In the genomic region with DNA sequence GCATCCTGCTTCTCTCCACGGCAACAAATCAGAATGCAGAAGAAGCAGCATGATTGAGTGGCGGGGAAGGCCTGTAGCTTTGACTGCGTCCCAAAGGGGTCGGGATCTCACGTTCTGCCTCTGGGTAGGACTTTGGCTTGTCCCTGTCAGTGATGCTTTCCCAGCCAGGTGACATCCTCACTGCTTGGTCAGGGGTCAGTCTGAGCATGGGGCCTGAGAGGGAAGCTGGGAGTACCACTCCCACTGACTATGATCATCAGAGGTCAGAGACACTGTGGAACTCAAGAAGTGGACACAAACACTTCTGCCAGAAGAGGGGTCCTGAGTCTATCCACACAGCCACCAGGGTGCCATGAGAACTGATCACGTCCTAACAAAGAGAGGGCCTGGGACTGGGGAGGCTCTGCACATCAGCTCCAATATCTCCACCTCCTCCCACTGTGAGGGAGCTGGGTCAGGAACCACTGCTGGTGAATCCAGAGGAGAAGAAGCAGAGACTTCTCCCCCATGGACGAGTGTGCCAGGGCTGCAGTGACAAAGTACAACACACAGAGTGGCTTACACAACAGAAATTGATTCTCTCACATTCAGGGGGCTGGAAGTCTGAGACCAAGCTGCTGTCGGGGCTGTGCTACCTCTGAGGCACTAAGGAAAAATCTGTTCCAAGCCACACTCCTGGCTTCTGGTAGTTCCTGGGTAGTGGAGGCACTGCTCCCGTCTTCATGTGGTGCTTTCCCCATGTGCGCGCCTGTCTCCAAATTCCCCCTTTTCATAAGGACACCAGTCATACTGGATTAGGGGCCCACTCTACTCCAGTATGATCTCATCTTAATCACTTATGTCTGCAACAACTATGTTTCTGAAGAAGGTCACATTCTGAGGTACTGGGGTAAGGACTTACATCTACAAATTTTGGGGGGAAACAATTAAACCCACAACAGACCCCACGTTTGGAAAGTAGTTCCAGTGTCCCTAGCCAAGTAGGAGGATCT, we compare ENCODE assay signal across 18 cellular contexts.
DNase-seq lines count a peak whose midpoint lies in the region; ATAC-seq and TF ChIP-seq lines count a peak whose summit lies in the region.
"Had no signal": no experiment of that assay in that cellular context is flagged by ENCODE, and none has a peak within 500 bp of the region (broad histone marks: within the 10 kb centered on the region; RNA-seq: fewer than 3 reads in every experiment).

No MANE protein-coding gene starts in this region.

- POLR2A ChIA-PET in HEK293 (lab: Yijun Ruan, JAX) = no interaction called here

- CTCF ChIA-PET in HEK293 (lab: Yijun Ruan, JAX) = interaction anchor here (0.6 kb wide), 1 partner anchor 201 kb away, joined by 3 read pairs; no protein-coding TSS in a partner anchor

- no peaks in the 10 kb centered on the region for H3K36me3 Mint-ChIP-seq in stimulated activated effector memory CD8-positive, alpha-beta T cell treated with anti-CD3 and anti-CD28 coated beads, Interleukin-12 subunit alpha, Interleukin-12 subunit beta, amount 100 ng/mL, for 72 hours
- H3K36me3 Mint-ChIP-seq: CD8-positive, alpha-beta T cell had no signal

- no peaks in the 10 kb centered on the region for H3K9me3 ChIP-seq in BLaER1 treated with 17β-estradiol and CSF1 and Interleukin-3, amounts not matched to agents 10 nM and 100 nM (replicated peaks in 1 of 11)
- H3K9me3 ChIP-seq in HEK293 (ENCODE audit: control insufficient read depth, insufficient read depth, low read depth, low read length) (no peaks in the 10 kb centered on the region), esophagus muscularis mucosa (peaks cover 0 to 3% (median 0%) of the 10 kb centered on the region in 4 donors)
- H3K9me3 ChIP-seq: Caco-2, HAP-1 had no signal

- peaks cover 4 to 22% (median 13%) of the 10 kb centered on the region in 10 experiments; a peak in 18 of 20 replicates for H3K4me1 ChIP-seq in BLaER1 treated with 17β-estradiol and CSF1 and Interleukin-3, amounts not matched to agents 10 nM and 100 nM
- no peaks in the 10 kb centered on the region for H3K4me1 ChIP-seq in HEK293 (ENCODE audit: control insufficient read depth, insufficient read depth, low read length)
- peaks cover 0 to 1% (median 1%) of the 10 kb centered on the region in 4 donors for H3K4me1 ChIP-seq in esophagus muscularis mucosa
- H3K4me1 ChIP-seq: Caco-2 had no signal

- H4K20me1 ChIP-seq in BLaER1 treated with 17β-estradiol and CSF1 and Interleukin-3, amounts not matched to agents 10 nM and 100 nM = no peaks in the 10 kb centered on the region

- no peaks in the 10 kb centered on the region for H3K36me3 ChIP-seq in BLaER1 treated with 17β-estradiol and CSF1 and Interleukin-3, amounts not matched to agents 10 nM and 100 nM
- no peaks in the 10 kb centered on the region for H3K36me3 ChIP-seq in HEK293 (ENCODE audit: control insufficient read depth in 2 of 2, insufficient read depth in 1 of 2, low read length in 2 of 2)
- H3K36me3 ChIP-seq in esophagus muscularis mucosa = no peaks in the 10 kb centered on the region
- H3K36me3 ChIP-seq: HAP-1 had no signal

- DNase-seq in esophagus muscularis mucosa (ENCODE audit: extremely low spot score) (peak; percentile 90), NOMO-1 treated with dmso at 0.1 percent for 144 hours (lab: John Stamatoyannopoulos, UW; ENCODE audit: unreplicated experiment) (no peak), EL (no peak), NCI-H345 (lab: John Stamatoyannopoulos, UW) (no peak)
- no peak for DNase-seq in stimulated activated effector memory CD8-positive, alpha-beta T cell treated with anti-CD3 and anti-CD28 coated beads, Interleukin-12 subunit alpha, Interleukin-12 subunit beta, amount 100 ng/mL, for 72 hours (ENCODE audit: low spot score in 2 of 2)
- DNase-seq: Caco-2; CD8-positive, alpha-beta T cell; DMS53; GM23248; HFFc6; Karpas-422 had no signal

- H3K9ac ChIP-seq in BLaER1 treated with 17β-estradiol and CSF1 and Interleukin-3, amounts not matched to agents 10 nM and 100 nM = no peak overlapping the region
- H3K9ac ChIP-seq: GM23248 had no signal

- TF ChIP-seq CTCF in HEK293 (tag by site-specific recombination; IDR thresholded peaks at IDR 0.05) (no peak), esophagus muscularis mucosa (IDR thresholded peaks at IDR 0.05) (no peak)

- H3K27ac Mint-ChIP-seq in stimulated activated effector memory CD8-positive, alpha-beta T cell treated with anti-CD3 and anti-CD28 coated beads, Interleukin-12 subunit alpha, Interleukin-12 subunit beta, amount 100 ng/mL, for 72 hours = no peak overlapping the region
- H3K27ac Mint-ChIP-seq: B cell; CD8-positive, alpha-beta T cell; HFFc6 had no signal

- intact Hi-C loops in esophagus muscularis mucosa (cut with DNase I) = no loop called here

- H3K27ac ChIP-seq in BLaER1 treated with 17β-estradiol and CSF1 and Interleukin-3, amounts not matched to agents 10 nM and 100 nM = no peak overlapping the region; a peak in 2 of 22 replicates
- no peak overlapping the region for H3K27ac ChIP-seq in HEK293 (ENCODE audit: extremely low read depth, low read depth, low read length)
- H3K27ac ChIP-seq in esophagus muscularis mucosa (replicated peaks in 1 of 4) = no peak overlapping the region
- H3K27ac ChIP-seq: C4-2B, GM23248 had no signal

- H3K27me3 ChIP-seq in BLaER1 treated with 17β-estradiol and CSF1 and Interleukin-3, amounts not matched to agents 10 nM and 100 nM = no peaks in the 10 kb centered on the region
- H3K27me3 ChIP-seq in esophagus muscularis mucosa = no peaks in the 10 kb centered on the region

- H3K4me2 ChIP-seq in BLaER1 treated with 17β-estradiol and CSF1 and Interleukin-3, amounts not matched to agents 10 nM and 100 nM = peak overlapping the region in 6 of 11 experiments; percentile 10 to 38 (median 21); a peak in 5 of 22 replicates

- WGBS in esophagus muscularis mucosa = 76% methylated on average over 10 of the region's 12 CpGs

- ATAC-seq in stimulated activated effector memory CD8-positive, alpha-beta T cell treated with anti-CD3 and anti-CD28 coated beads, Interleukin-12 subunit alpha, Interleukin-12 subunit beta, amount 100 ng/mL, for 72 hours = peak; percentile 35
- ATAC-seq: CD8-positive, alpha-beta T cell; GM12878; K562 had no signal

- TF ChIP-seq EP300 in esophagus muscularis mucosa (IDR thresholded peaks at IDR 0.05) = no peak

- no peak overlapping the region for H3K4me3 ChIP-seq in BLaER1 treated with 17β-estradiol and CSF1 and Interleukin-3, amounts not matched to agents 10 nM and 100 nM
- H3K4me3 ChIP-seq in HEK293 (ENCODE audit: low read depth, low read length) (no peak overlapping the region), esophagus muscularis mucosa (no peak overlapping the region)
- H3K4me3 ChIP-seq: GM12878, GM23248, HAP-1, K562 had no signal

- no peaks in the 10 kb centered on the region for H3K4me1 Mint-ChIP-seq in stimulated activated effector memory CD8-positive, alpha-beta T cell treated with anti-CD3 and anti-CD28 coated beads, Interleukin-12 subunit alpha, Interleukin-12 subunit beta, amount 100 ng/mL, for 72 hours
- H3K4me1 Mint-ChIP-seq: B cell had no signal

- no peak for TF ChIP-seq POLR2A in esophagus muscularis mucosa (IDR thresholded peaks at IDR 0.05; ENCODE audit: low read depth)

- no peak overlapping the region for H3K4me3 Mint-ChIP-seq in stimulated activated effector memory CD8-positive, alpha-beta T cell treated with anti-CD3 and anti-CD28 coated beads, Interleukin-12 subunit alpha, Interleukin-12 subunit beta, amount 100 ng/mL, for 72 hours
- H3K4me3 Mint-ChIP-seq: B cell; CD8-positive, alpha-beta T cell; HFFc6 had no signal

- no peaks in the 10 kb centered on the region for H3K9me3 Mint-ChIP-seq in stimulated activated effector memory CD8-positive, alpha-beta T cell treated with anti-CD3 and anti-CD28 coated beads, Interleukin-12 subunit alpha, Interleukin-12 subunit beta, amount 100 ng/mL, for 72 hours
- H3K9me3 Mint-ChIP-seq: CD8-positive, alpha-beta T cell; HFFc6 had no signal

TF ChIP-seq in HEK293, 187 proteins besides CTCF, POLR2A, EP300 and RAD21 (continues in another document):
- TF ChIP-seq GLI4 (tag by site-specific recombination; IDR thresholded peaks at IDR 0.05) = no peak
- TF ChIP-seq ZNF223 (tag by site-specific recombination; IDR thresholded peaks at IDR 0.05) = no peak
- TF ChIP-seq KLF7 (tag by site-specific recombination; IDR thresholded peaks at IDR 0.05; ENCODE audit: borderline replicate concordance) = no peak
- TF ChIP-seq ZNF335 (tag by site-specific recombination; conservative IDR thresholded peaks at IDR 0.05) = no peak
- TF ChIP-seq, protein P1, sequence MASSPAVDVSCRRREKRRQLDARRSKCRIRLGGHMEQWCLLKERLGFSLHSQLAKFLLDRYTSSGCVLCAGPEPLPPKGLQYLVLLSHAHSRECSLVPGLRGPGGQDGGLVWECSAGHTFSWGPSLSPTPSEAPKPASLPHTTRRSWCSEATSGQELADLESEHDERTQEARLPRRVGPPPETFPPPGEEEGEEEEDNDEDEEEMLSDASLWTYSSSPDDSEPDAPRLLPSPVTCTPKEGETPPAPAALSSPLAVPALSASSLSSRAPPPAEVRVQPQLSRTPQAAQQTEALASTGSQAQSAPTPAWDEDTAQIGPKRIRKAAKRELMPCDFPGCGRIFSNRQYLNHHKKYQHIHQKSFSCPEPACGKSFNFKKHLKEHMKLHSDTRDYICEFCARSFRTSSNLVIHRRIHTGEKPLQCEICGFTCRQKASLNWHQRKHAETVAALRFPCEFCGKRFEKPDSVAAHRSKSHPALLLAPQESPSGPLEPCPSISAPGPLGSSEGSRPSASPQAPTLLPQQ (tag by site-specific recombination; IDR thresholded peaks at IDR 0.05) = peak; percentile 89
- TF ChIP-seq ZFP69B (tag by site-specific recombination; IDR thresholded peaks at IDR 0.05) = peak; percentile 77
- TF ChIP-seq, protein P2, sequence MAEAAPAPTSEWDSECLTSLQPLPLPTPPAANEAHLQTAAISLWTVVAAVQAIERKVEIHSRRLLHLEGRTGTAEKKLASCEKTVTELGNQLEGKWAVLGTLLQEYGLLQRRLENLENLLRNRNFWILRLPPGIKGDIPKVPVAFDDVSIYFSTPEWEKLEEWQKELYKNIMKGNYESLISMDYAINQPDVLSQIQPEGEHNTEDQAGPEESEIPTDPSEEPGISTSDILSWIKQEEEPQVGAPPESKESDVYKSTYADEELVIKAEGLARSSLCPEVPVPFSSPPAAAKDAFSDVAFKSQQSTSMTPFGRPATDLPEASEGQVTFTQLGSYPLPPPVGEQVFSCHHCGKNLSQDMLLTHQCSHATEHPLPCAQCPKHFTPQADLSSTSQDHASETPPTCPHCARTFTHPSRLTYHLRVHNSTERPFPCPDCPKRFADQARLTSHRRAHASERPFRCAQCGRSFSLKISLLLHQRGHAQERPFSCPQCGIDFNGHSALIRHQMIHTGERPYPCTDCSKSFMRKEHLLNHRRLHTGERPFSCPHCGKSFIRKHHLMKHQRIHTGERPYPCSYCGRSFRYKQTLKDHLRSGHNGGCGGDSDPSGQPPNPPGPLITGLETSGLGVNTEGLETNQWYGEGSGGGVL (tag by site-specific recombination; IDR thresholded peaks at IDR 0.05) = peak; percentile 57; the same call in 1 of the 2 replicates
- TF ChIP-seq ZNF701 (tag by site-specific recombination; IDR thresholded peaks at IDR 0.05) = no peak
